ENCODE assay signal across 13 cellular contexts in the genomic region with DNA sequence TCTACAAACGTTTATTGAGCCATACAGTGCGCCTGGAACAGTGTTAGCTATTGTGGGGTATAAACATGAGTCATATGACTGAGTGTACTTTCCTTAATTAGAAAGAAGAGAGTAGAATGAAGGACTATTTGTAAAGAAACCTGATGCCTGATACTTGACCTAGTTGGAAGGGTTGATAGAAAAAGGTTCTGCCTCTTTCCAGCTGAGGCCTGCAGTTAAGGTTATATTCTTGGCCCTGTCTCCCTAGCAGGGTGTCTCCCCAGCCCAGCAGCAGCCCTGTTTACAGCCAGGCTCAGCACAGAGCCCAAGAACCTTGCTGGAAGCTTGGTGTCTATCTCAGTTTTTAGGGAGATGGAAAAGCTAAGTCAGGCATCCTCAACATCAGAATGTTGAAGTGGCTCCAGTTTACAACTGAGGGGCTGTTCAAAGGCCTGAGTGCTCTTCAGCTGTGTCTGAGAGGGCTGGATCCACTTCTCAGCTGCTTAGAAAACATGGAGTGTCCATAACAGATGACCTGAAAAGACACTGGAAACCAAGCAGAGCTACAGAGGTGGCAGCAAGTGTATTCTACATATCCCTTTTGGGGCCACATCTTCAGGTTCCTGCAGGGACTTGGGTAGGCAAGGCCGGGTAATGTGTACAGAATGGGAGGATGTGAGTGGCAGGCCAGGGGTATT. TPM values are rescaled to one million over a fixed set of nuclear protein-coding genes. Genes with fewer than 3 reads are reported as not detected.
DNase-seq lines count a peak whose midpoint lies in the region; ATAC-seq and TF ChIP-seq lines count a peak whose summit lies in the region.
"Had no signal": no experiment of that assay in that cellular context is flagged by ENCODE, and none has a peak within 500 bp of the region (broad histone marks: within the 10 kb centered on the region; RNA-seq: fewer than 3 reads in every experiment).

No MANE protein-coding gene starts in this region.

- H3K9me3 Mint-ChIP-seq in GM23338 = peaks cover 4% of the 10 kb centered on the region; the same call in 1 of the 3 replicates
- no peaks in the 10 kb centered on the region for H3K9me3 Mint-ChIP-seq in activated CD8-positive, alpha-beta T cell treated with anti-CD3 and anti-CD28 coated beads, Interleukin-2, amount 10 ng/mL, durations not matched to agents 7 days and 5 days (ENCODE audit: insufficient read depth)
- H3K9me3 Mint-ChIP-seq: immature natural killer cell had no signal

- no peak overlapping the region for H2AFZ ChIP-seq in GM23338

- H3K36me3 ChIP-seq in GM23338 (ENCODE audit: insufficient read depth) (no peaks in the 10 kb centered on the region), esophagus squamous epithelium (no peaks in the 10 kb centered on the region)

- H3K27ac ChIP-seq in GM23338 (ENCODE audit: low read depth) (no peak overlapping the region), esophagus squamous epithelium (peak overlapping the region in 3 of 4 donors; percentile 13 to 30 (median 25))

- H3K9me2 ChIP-seq in GM23338 (ENCODE audit: insufficient read depth) = no peaks in the 10 kb centered on the region

- ATAC-seq in GM23338 (peak; percentile 68), omental fat pad (ENCODE audit: low FRiP score) (peak; percentile 37), GM21390 (IDR thresholded peaks at IDR 0.05; ENCODE audit: unreplicated experiment) (no peak), HG03460 (IDR thresholded peaks at IDR 0.05; ENCODE audit: unreplicated experiment) (no peak)
- no peak for ATAC-seq in activated CD8-positive, alpha-beta T cell treated with anti-CD3 and anti-CD28 coated beads, Interleukin-2, amount 10 ng/mL, durations not matched to agents 7 days and 5 days

- H3K4me3 Mint-ChIP-seq in GM23338 = no peak overlapping the region
- H3K4me3 Mint-ChIP-seq in activated CD8-positive, alpha-beta T cell treated with anti-CD3 and anti-CD28 coated beads, Interleukin-2, amount 10 ng/mL, durations not matched to agents 7 days and 5 days = no peak overlapping the region
- H3K4me3 Mint-ChIP-seq: immature natural killer cell had no signal

- H3K4me1 Mint-ChIP-seq in GM23338 = no peaks in the 10 kb centered on the region
- peaks cover 1% of the 10 kb centered on the region for H3K4me1 Mint-ChIP-seq in activated CD8-positive, alpha-beta T cell treated with anti-CD3 and anti-CD28 coated beads, Interleukin-2, amount 10 ng/mL, durations not matched to agents 7 days and 5 days (ENCODE audit: low read depth)
- H3K4me1 Mint-ChIP-seq: immature natural killer cell had no signal

- H3K4me3 ChIP-seq in GM23338 (no peak overlapping the region), esophagus squamous epithelium (no peak overlapping the region)
- H3K4me3 ChIP-seq: dorsolateral prefrontal cortex had no signal

- no peak overlapping the region for H3K27ac Mint-ChIP-seq in GM23338
- H3K27ac Mint-ChIP-seq in activated CD8-positive, alpha-beta T cell treated with anti-CD3 and anti-CD28 coated beads, Interleukin-2, amount 10 ng/mL, durations not matched to agents 7 days and 5 days = no peak overlapping the region
- H3K27ac Mint-ChIP-seq: immature natural killer cell, progenitor cell of endocrine pancreas had no signal

- CTCF ChIA-PET in activated CD8-positive, alpha-beta T cell treated with anti-CD3 and anti-CD28 coated beads, Interleukin-2, amount 10 ng/mL, durations not matched to agents 7 days and 5 days (lab: Charles Lee) = interaction anchor here (1.4 kb wide), 1 partner anchor 12 kb away, joined by 3 read pairs; no protein-coding TSS in a partner anchor

- DNase-seq in GM23338 (ENCODE audit: low spot score) = no peak
- peak; percentile 80 for DNase-seq in NCI-H2196 treated with DMSO at 0.1 percent for 48 hours (lab: John Stamatoyannopoulos, UW; ENCODE audit: unreplicated experiment)
- DNase-seq in esophagus squamous epithelium (lab: John Stamatoyannopoulos, UW) = no peak
- no peak for DNase-seq in omental fat pad (ENCODE audit: low spot score)
- DNase-seq in mucosa of gallbladder (ENCODE audit: low spot score) = no peak
- DNase-seq in activated CD8-positive, alpha-beta T cell treated with anti-CD3 and anti-CD28 coated beads, Interleukin-2, amount 10 ng/mL, durations not matched to agents 7 days and 5 days = no peak
- DNase-seq: Calu3, immature natural killer cell, NCI-H226 had no signal

- H3K27me3 Mint-ChIP-seq in GM23338 (ENCODE audit: insufficient read depth, low read depth, poor library complexity) = no peaks in the 10 kb centered on the region
- peaks cover 3% of the 10 kb centered on the region for H3K27me3 Mint-ChIP-seq in activated CD8-positive, alpha-beta T cell treated with anti-CD3 and anti-CD28 coated beads, Interleukin-2, amount 10 ng/mL, durations not matched to agents 7 days and 5 days (ENCODE audit: low read depth)
- H3K27me3 Mint-ChIP-seq: progenitor cell of endocrine pancreas had no signal

- TF ChIP-seq POLR2A in esophagus squamous epithelium (IDR thresholded peaks at IDR 0.05) = no peak

- no peak for TF ChIP-seq CTCF in GM23338 (conservative IDR thresholded peaks at IDR 0.05; ENCODE audit: low read depth in 2 of 2)
- TF ChIP-seq CTCF in esophagus squamous epithelium (IDR thresholded peaks at IDR 0.05) = no peak
- no peak for TF ChIP-seq CTCF in omental fat pad (IDR thresholded peaks at IDR 0.05)

- H3F3A ChIP-seq in GM23338 (replicated peaks; ENCODE audit: low read depth) = no peaks in the 10 kb centered on the region

- no peaks in the 10 kb centered on the region for H3K9me3 ChIP-seq in esophagus squamous epithelium

- H4K20me1 ChIP-seq in GM23338 (replicated peaks; ENCODE audit: insufficient read depth) = no peaks in the 10 kb centered on the region

- no peaks in the 10 kb centered on the region for H3K27me3 ChIP-seq in GM23338 (ENCODE audit: insufficient read depth)
- H3K27me3 ChIP-seq in esophagus squamous epithelium = no peaks in the 10 kb centered on the region

- H3K4me1 ChIP-seq in GM23338 (ENCODE audit: insufficient read depth) (no peaks in the 10 kb centered on the region), esophagus squamous epithelium (peaks cover 0 to 9% (median 0%) of the 10 kb centered on the region in 3 donors)

- no peaks in the 10 kb centered on the region for H3K36me3 Mint-ChIP-seq in GM23338 (ENCODE audit: low read depth)
- no peaks in the 10 kb centered on the region for H3K36me3 Mint-ChIP-seq in activated CD8-positive, alpha-beta T cell treated with anti-CD3 and anti-CD28 coated beads, Interleukin-2, amount 10 ng/mL, durations not matched to agents 7 days and 5 days (ENCODE audit: low read depth)
- H3K36me3 Mint-ChIP-seq: immature natural killer cell had no signal

- H3K4me2 ChIP-seq in GM23338 = no peak overlapping the region

- intact Hi-C loops in esophagus squamous epithelium (cut with DNase I) = no loop called here

- WGBS in esophagus squamous epithelium, 2 donors = 51 to 55% methylated on average over 3 of the region's 3 CpGs

- POLR2A ChIA-PET in activated CD8-positive, alpha-beta T cell treated with anti-CD3 and anti-CD28 coated beads, Interleukin-2, amount 10 ng/mL, durations not matched to agents 7 days and 5 days (lab: Charles Lee) = interaction anchor here (0.6 kb wide), 1 partner anchor 138 kb away, joined by 3 read pairs; no protein-coding TSS in a partner anchor

- no peaks in the 10 kb centered on the region for H3K79me2 ChIP-seq in GM23338 (replicated peaks; ENCODE audit: insufficient read depth)

TF ChIP-seq in GM23338, 12 proteins besides CTCF, POLR2A, EP300 and RAD21:
- no peak for TF ChIP-seq STAT1 (IDR thresholded peaks at IDR 0.05; ENCODE audit: unreplicated experiment)
TF ChIP-seq in GM23338: peak in this region for 0.

RNA-seq across cellular contexts. Expression of a gene that starts 21.6 kb away (rescaled TPM):
- 0.21 TPM in 1 of 2 replicates, not detected in the other for total RNA-seq in GM23338 (2014; rRNA removed; shearing (Covaris generic))
- 0.34 TPM in 1 of 2 replicates, not detected in the other for polyA plus RNA-seq in GM23338 (2016; fragmentation: Nextera tagmentation; extraction: Ambion mirVana)
- total RNA-seq in esophagus squamous epithelium (not detected), omental fat pad (not detected), mucosa of gallbladder (not detected)
- total RNA-seq in activated CD8-positive, alpha-beta T cell treated with anti-CD3 and anti-CD28 coated beads, Interleukin-2, amount 10 ng/mL, durations not matched to agents 7 days and 5 days = not detected
- total RNA-seq: Calu3, progenitor cell of endocrine pancreas had no signal
- polyA plus RNA-seq: immature natural killer cell had no signal

Comparison
In these comparisons a context has a peak if more than half of its experiments do, and no peak if none do; other contexts are left out.
1. ATAC-seq: peak in GM23338 (single experiment) and omental fat pad (single experiment); none in GM21390 (single experiment), HG03460 (single experiment) and activated CD8-positive, alpha-beta T cell treated with anti-CD3 and anti-CD28 coated beads, Interleukin-2, amount 10 ng/mL, durations not matched to agents 7 days and 5 days (single experiment).